In the genomic region with DNA sequence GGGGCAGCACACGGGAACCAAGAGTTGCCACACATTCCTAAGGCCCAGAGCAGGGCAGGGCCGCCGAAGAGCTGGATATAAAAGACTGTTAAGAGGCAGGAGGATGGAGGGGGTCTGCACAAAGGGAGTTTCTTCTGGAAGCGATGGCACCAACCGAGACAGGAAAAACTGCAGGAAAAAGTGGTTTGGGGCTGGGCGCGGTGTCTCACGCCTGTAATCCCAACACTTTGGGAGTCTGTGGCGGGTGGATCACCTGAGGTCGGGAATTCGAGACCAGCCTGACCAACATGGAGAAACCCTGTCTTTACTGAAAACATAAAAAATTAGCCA, we compare ENCODE assay signal across 21 cellular contexts. TPM values are rescaled to one million over a fixed set of nuclear protein-coding genes. Genes with fewer than 3 reads are reported as not detected.
DNase-seq lines count a peak whose midpoint lies in the region; ATAC-seq and TF ChIP-seq lines count a peak whose summit lies in the region.
"Had no signal": no experiment of that assay in that cellular context is flagged by ENCODE, and none has a peak within 500 bp of the region (broad histone marks: within the 10 kb centered on the region; RNA-seq: fewer than 3 reads in every experiment).

No MANE protein-coding gene starts in this region.

- H3K4me1 ChIP-seq in body of pancreas (peaks cover 48% of the 10 kb centered on the region), neutrophil (ENCODE audit: control insufficient read depth in 1 of 2, insufficient read depth in 1 of 2, low read depth in 1 of 2, low read length in 1 of 2) (peaks cover 8 to 12% of the 10 kb centered on the region in 2 experiments)

- H3K27ac ChIP-seq in body of pancreas (peak overlapping the region; percentile 73 to 86 (median 77)), neutrophil (peak overlapping the region; percentile 3)
- H3K27ac ChIP-seq: KMS-11, SJSA1 had no signal

- intact Hi-C loops in body of pancreas (cut with DNase I) = no loop called here

- no peaks in the 10 kb centered on the region for H3K36me3 Mint-ChIP-seq in activated CD8-positive, alpha-beta memory T cell treated with anti-CD3 and anti-CD28 coated beads, Interleukin-2, amount 10 ng/mL, durations not matched to agents 7 days and 5 days
- H3K36me3 Mint-ChIP-seq in immature natural killer cell = peaks cover 0 to 3% (median 0%) of the 10 kb centered on the region in 3 donors

- peaks cover 4% of the 10 kb centered on the region for H3K27me3 Mint-ChIP-seq in activated CD8-positive, alpha-beta memory T cell treated with anti-CD3 and anti-CD28 coated beads, Interleukin-2, amount 10 ng/mL, durations not matched to agents 7 days and 5 days
- H3K27me3 Mint-ChIP-seq in immature natural killer cell (ENCODE audit: low read depth in 3 of 3) = peaks cover 0 to 7% (median 2%) of the 10 kb centered on the region in 3 donors

- peaks cover 2% of the 10 kb centered on the region for H3K4me1 Mint-ChIP-seq in activated CD8-positive, alpha-beta memory T cell treated with anti-CD3 and anti-CD28 coated beads, Interleukin-2, amount 10 ng/mL, durations not matched to agents 7 days and 5 days
- H3K4me1 Mint-ChIP-seq in immature natural killer cell = peaks cover 0 to 3% of the 10 kb centered on the region in 2 donors

- H3K4me3 Mint-ChIP-seq in activated CD8-positive, alpha-beta memory T cell treated with anti-CD3 and anti-CD28 coated beads, Interleukin-2, amount 10 ng/mL, durations not matched to agents 7 days and 5 days = no peak overlapping the region
- H3K4me3 Mint-ChIP-seq in immature natural killer cell = no peak overlapping the region
- H3K4me3 Mint-ChIP-seq: B cell; CD4-positive, CD25-positive, alpha-beta regulatory T cell had no signal

- H3K9me3 ChIP-seq in body of pancreas = no peaks in the 10 kb centered on the region
- no peaks in the 10 kb centered on the region for H3K9me3 ChIP-seq in neutrophil
- H3K9me3 ChIP-seq: SJSA1 had no signal

- TF ChIP-seq POLR2A in body of pancreas (IDR thresholded peaks at IDR 0.05) = peak in 1 of 3 donors; percentile 0

- H3K36me3 ChIP-seq in body of pancreas (replicated peaks in 1 of 2; ENCODE audit: insufficient read depth in 1 of 2, low read depth in 2 of 2) = no peaks in the 10 kb centered on the region
- H3K36me3 ChIP-seq in neutrophil = no peaks in the 10 kb centered on the region
- H3K36me3 ChIP-seq: SJSA1 had no signal

- no peak for ATAC-seq in activated CD8-positive, alpha-beta memory T cell treated with anti-CD3 and anti-CD28 coated beads, Interleukin-2, amount 10 ng/mL, durations not matched to agents 7 days and 5 days
- ATAC-seq in body of pancreas = no peak
- ATAC-seq: HCT116 had no signal

- 64 to 84% methylated on average over 11 of the region's 11 CpGs for WGBS in body of pancreas, 2 donors

- TF ChIP-seq CTCF in body of pancreas (IDR thresholded peaks at IDR 0.05) = peak in 1 of 7 experiments; percentile 3
- TF ChIP-seq CTCF in neutrophil (IDR thresholded peaks at IDR 0.05) = no peak

- CTCF ChIA-PET in activated CD8-positive, alpha-beta memory T cell treated with anti-CD3 and anti-CD28 coated beads, Interleukin-2, amount 10 ng/mL, durations not matched to agents 7 days and 5 days (lab: Charles Lee) = interaction anchor here (0.7 kb wide), 1 partner anchor 542 kb away, joined by 3 read pairs; no protein-coding TSS in a partner anchor

- H3K9me3 Mint-ChIP-seq in activated CD8-positive, alpha-beta memory T cell treated with anti-CD3 and anti-CD28 coated beads, Interleukin-2, amount 10 ng/mL, durations not matched to agents 7 days and 5 days (ENCODE audit: low read depth) = no peaks in the 10 kb centered on the region
- H3K9me3 Mint-ChIP-seq in immature natural killer cell = no peaks in the 10 kb centered on the region

- peak; percentile 33 for DNase-seq in activated CD8-positive, alpha-beta memory T cell treated with anti-CD3 and anti-CD28 coated beads, Interleukin-2, amount 10 ng/mL, durations not matched to agents 7 days and 5 days
- DNase-seq in activated CD8-positive, alpha-beta memory T cell treated with anti-CD3 and anti-CD28 coated beads, Interleukin-2, amount 50 U/mL, for 48 hours = no peak
- DNase-seq in CD1c-positive myeloid dendritic cell (ENCODE audit: extremely low spot score) (peak; percentile 38), body of pancreas (no peak), C1 segment of cervical spinal cord (lab: John Stamatoyannopoulos, UW) (no peak), immature natural killer cell (no peak)
- DNase-seq: CD4-positive, CD25-positive, alpha-beta regulatory T cell; EL; IMR-90; NCI-H1105; NCI-H146; NCI-H2029; NCI-H345; NCI-H524; NCI-H774; NK-92 treated with Interleukin-12 subunit alpha and Interleukin-12 subunit beta, amount 100 ng/mL, for 24 hours had no signal

- H3K4me3 ChIP-seq in body of pancreas = no peak overlapping the region
- no peak overlapping the region for H3K4me3 ChIP-seq in neutrophil (ENCODE audit: low read depth in 1 of 2, low read length in 1 of 2)
- H3K4me3 ChIP-seq: SJSA1 had no signal

- no peak overlapping the region for H3K27ac Mint-ChIP-seq in activated CD8-positive, alpha-beta memory T cell treated with anti-CD3 and anti-CD28 coated beads, Interleukin-2, amount 10 ng/mL, durations not matched to agents 7 days and 5 days
- no peak overlapping the region for H3K27ac Mint-ChIP-seq in immature natural killer cell
- H3K27ac Mint-ChIP-seq: B cell; CD4-positive, CD25-positive, alpha-beta regulatory T cell had no signal

- H3K27me3 ChIP-seq in body of pancreas = no peaks in the 10 kb centered on the region
- no peaks in the 10 kb centered on the region for H3K27me3 ChIP-seq in neutrophil
- H3K27me3 ChIP-seq: SJSA1 had no signal

RNA-seq across cellular contexts. Expression of a gene that starts 41.8 kb away (rescaled TPM):
- 100 to 1,000 TPM; 119 to 163 TPM for total RNA-seq in activated CD8-positive, alpha-beta memory T cell treated with anti-CD3 and anti-CD28 coated beads, Interleukin-2, amount 10 ng/mL, durations not matched to agents 7 days and 5 days
- total RNA-seq in body of pancreas = 10 to 100 TPM; 50.1 TPM
- 100 to 1,000 TPM; 134 to 247 (median 207) TPM for polyA plus RNA-seq in immature natural killer cell

Comparison
In these comparisons a context has a peak if more than half of its experiments do, and no peak if none do; other contexts are left out.
1. DNase-seq: peak in activated CD8-positive, alpha-beta memory T cell treated with anti-CD3 and anti-CD28 coated beads, Interleukin-2, amount 10 ng/mL, durations not matched to agents 7 days and 5 days (single experiment) and CD1c-positive myeloid dendritic cell (single experiment); none in activated CD8-positive, alpha-beta memory T cell treated with anti-CD3 and anti-CD28 coated beads, Interleukin-2, amount 50 U/mL, for 48 hours (single experiment), body of pancreas (0 of 4), C1 segment of cervical spinal cord (0 of 14) and immature natural killer cell (0 of 3).